In genomic region chr12:29781705-29782266, GRCh38 we compare ENCODE assay signal across 8 cellular contexts. TPM values are rescaled to one million over a fixed set of nuclear protein-coding genes. Genes with fewer than 3 reads are reported as not detected.
DNase-seq lines count a peak whose midpoint lies in the region; ATAC-seq and TF ChIP-seq lines count a peak whose summit lies in the region.

No MANE protein-coding gene starts in this region.

- ATAC-seq in GM18861 (IDR thresholded peaks at IDR 0.05; ENCODE audit: unreplicated experiment), result peak; percentile 25
- peak; percentile 32 for ATAC-seq in HG02678 (IDR thresholded peaks at IDR 0.05; ENCODE audit: unreplicated experiment)

- H3K9me3 Mint-ChIP-seq in activated CD4-positive, alpha-beta memory T cell treated with anti-CD3 and anti-CD28 coated beads, Interleukin-2, amount 10 ng/mL, durations not matched to agents 7 days and 5 days, result peaks cover under 1% of the 10 kb centered on the region
- H3K9me3 Mint-ChIP-seq in nephron, result peaks cover 7% of the 10 kb centered on the region

- POLR2A ChIA-PET in activated CD4-positive, alpha-beta memory T cell treated with anti-CD3 and anti-CD28 coated beads, Interleukin-2, amount 10 ng/mL, durations not matched to agents 7 days and 5 days (lab: Charles Lee), result no interaction called here

- no peak for TF ChIP-seq CTCF in nephron (IDR thresholded peaks at IDR 0.05; ENCODE audit: unreplicated experiment in 3 of 3)

- H3K27ac Mint-ChIP-seq in activated CD4-positive, alpha-beta memory T cell treated with anti-CD3 and anti-CD28 coated beads, Interleukin-2, amount 10 ng/mL, durations not matched to agents 7 days and 5 days, result no peak overlapping the region
- H3K27ac Mint-ChIP-seq in nephron, result peak overlapping the region; percentile 19 to 80 (median 64)

- H3K4me3 Mint-ChIP-seq in activated CD4-positive, alpha-beta memory T cell treated with anti-CD3 and anti-CD28 coated beads, Interleukin-2, amount 10 ng/mL, durations not matched to agents 7 days and 5 days, result peak overlapping the region; percentile 54
- H3K4me3 Mint-ChIP-seq in nephron, result peak overlapping the region; percentile 94 to 98 (median 98)

- CTCF ChIA-PET in activated CD4-positive, alpha-beta memory T cell treated with anti-CD3 and anti-CD28 coated beads, Interleukin-2, amount 10 ng/mL, durations not matched to agents 7 days and 5 days (lab: Charles Lee), result no interaction called here

- no peaks in the 10 kb centered on the region for H3K36me3 Mint-ChIP-seq in activated CD4-positive, alpha-beta memory T cell treated with anti-CD3 and anti-CD28 coated beads, Interleukin-2, amount 10 ng/mL, durations not matched to agents 7 days and 5 days (ENCODE audit: low read depth)
- H3K36me3 Mint-ChIP-seq in nephron (ENCODE audit: low read depth), result peaks cover 8% of the 10 kb centered on the region

- H3K27me3 Mint-ChIP-seq in activated CD4-positive, alpha-beta memory T cell treated with anti-CD3 and anti-CD28 coated beads, Interleukin-2, amount 10 ng/mL, durations not matched to agents 7 days and 5 days, result peaks cover 47% of the 10 kb centered on the region
- peaks cover 14% of the 10 kb centered on the region for H3K27me3 Mint-ChIP-seq in nephron (ENCODE audit: low read depth)

- DNase-seq in activated CD4-positive, alpha-beta memory T cell treated with anti-CD3 and anti-CD28 coated beads, Interleukin-2, amount 10 ng/mL, durations not matched to agents 7 days and 5 days, result no peak
- DNase-seq in HPDE6-E6E7 (ENCODE audit: extremely low spot score) (no peak), ureter (ENCODE audit: low spot score) (no peak), SW480 (ENCODE audit: low spot score) (no peak)
- no peak for DNase-seq in stimulated activated CD4-positive, alpha-beta T cell treated with anti-CD3 and anti-CD28 coated beads, Interleukin-2, amount 100 ng/mL, for 24 hours

- H3K4me1 Mint-ChIP-seq in activated CD4-positive, alpha-beta memory T cell treated with anti-CD3 and anti-CD28 coated beads, Interleukin-2, amount 10 ng/mL, durations not matched to agents 7 days and 5 days, result peaks cover 11% of the 10 kb centered on the region
- H3K4me1 Mint-ChIP-seq in nephron, result peaks cover 18% of the 10 kb centered on the region

RNA-seq across cellular contexts. Expression of gene TMTC1, which starts 2.0 kb away (rescaled TPM):
- total RNA-seq in activated CD4-positive, alpha-beta memory T cell treated with anti-CD3 and anti-CD28 coated beads, Interleukin-2, amount 10 ng/mL, durations not matched to agents 7 days and 5 days, result under 1 TPM; 0.63 to 0.93 TPM
- 48.3 TPM for total RNA-seq in ureter

Comparison
In these comparisons a context has a peak if more than half of its experiments do, and no peak if none do; other contexts are left out.
1. RNA of gene TMTC1, which starts 2.0 kb away (total RNA-seq): 48.3 TPM in ureter (single experiment); 0.63 to 0.93 TPM in activated CD4-positive, alpha-beta memory T cell treated with anti-CD3 and anti-CD28 coated beads, Interleukin-2, amount 10 ng/mL, durations not matched to agents 7 days and 5 days; every median in the first group is over 10 times any median in the second.